In the genomic region with DNA sequence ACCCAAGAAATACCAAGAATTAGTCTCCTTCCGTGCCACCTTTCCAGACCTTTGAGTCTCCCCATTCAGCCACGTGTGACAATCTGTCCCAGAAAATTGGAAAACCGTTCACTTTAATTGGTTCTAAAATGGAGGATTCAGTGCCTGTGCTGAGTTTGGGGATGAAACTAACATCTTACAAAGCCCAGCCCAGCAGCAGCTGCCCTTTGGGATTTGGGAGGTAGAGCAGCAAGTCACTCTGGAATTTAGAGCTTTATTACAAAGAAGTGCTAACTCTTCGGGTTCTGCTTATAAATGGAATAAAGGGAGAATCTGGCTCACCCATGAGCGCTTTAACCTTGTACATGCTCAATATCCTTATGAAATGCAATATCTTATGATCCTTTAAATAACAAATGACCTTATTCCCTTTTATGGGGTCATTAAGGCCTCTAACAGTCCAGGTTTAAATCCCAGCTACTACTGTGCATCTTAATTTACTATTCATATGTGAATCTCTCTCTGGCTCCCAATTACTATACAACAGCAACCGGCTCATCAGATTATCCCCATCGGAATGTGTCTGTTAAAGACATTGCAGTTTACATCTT, we compare ENCODE assay signal across 23 cellular contexts.
"Had no signal": no experiment of that assay in that cellular context is flagged by ENCODE, and none has a peak within 500 bp of the region (broad histone marks: within the 10 kb centered on the region; RNA-seq: fewer than 3 reads in every experiment).

No MANE protein-coding gene starts in this region.

- H3K36me3 ChIP-seq: esophagus muscularis mucosa, esophagus squamous epithelium, gastrocnemius medialis, gastroesophageal sphincter, heart left ventricle, heart right ventricle had no signal

- H3K9me3 ChIP-seq: esophagus muscularis mucosa, esophagus squamous epithelium, gastrocnemius medialis, gastroesophageal sphincter, heart left ventricle had no signal

- H3K4me3 ChIP-seq: coronary artery, dorsolateral prefrontal cortex, esophagus muscularis mucosa, esophagus squamous epithelium, gastrocnemius medialis, gastroesophageal sphincter, heart left ventricle, heart right ventricle had no signal

- H3K4me3 Mint-ChIP-seq: dendritic cell treated with granulocyte-macrophage colony-stimulating factor and Interleukin-4, amounts not matched to agents 40 ng/mL and 50 ng/mL, for 4 days; effector memory CD8-positive, alpha-beta T cell; endodermal cell had no signal

- H3K27ac Mint-ChIP-seq: dendritic cell treated with granulocyte-macrophage colony-stimulating factor and Interleukin-4, amounts not matched to agents 40 ng/mL and 50 ng/mL, for 4 days; effector memory CD8-positive, alpha-beta T cell; endodermal cell had no signal

- H3K27me3 Mint-ChIP-seq: dendritic cell treated with granulocyte-macrophage colony-stimulating factor and Interleukin-4, amounts not matched to agents 40 ng/mL and 50 ng/mL, for 4 days had no signal

- H3K9me3 Mint-ChIP-seq: dendritic cell treated with granulocyte-macrophage colony-stimulating factor and Interleukin-4, amounts not matched to agents 40 ng/mL and 50 ng/mL, for 4 days; effector memory CD8-positive, alpha-beta T cell; endodermal cell had no signal

- H3K4me1 ChIP-seq: esophagus muscularis mucosa, esophagus squamous epithelium, foreskin keratinocyte, gastrocnemius medialis, gastroesophageal sphincter, heart left ventricle, heart right ventricle had no signal

- DNase-seq: cortex of kidney; dermis blood vessel endothelial cell; dorsolateral prefrontal cortex; effector CD4-positive, alpha-beta T cell; effector CD8-positive, alpha-beta T cell; effector memory CD4-positive, alpha-beta T cell; effector memory CD8-positive, alpha-beta T cell; endodermal cell; erythroblast; esophagus squamous epithelium; foreskin fibroblast; foreskin keratinocyte; foreskin melanocyte; gastrocnemius medialis; glutamatergic neuron; head of caudate nucleus; heart left ventricle; heart right ventricle had no signal

- H3K27ac ChIP-seq: coronary artery, dorsolateral prefrontal cortex, epithelial cell of prostate, esophagus muscularis mucosa, esophagus squamous epithelium, foreskin keratinocyte, gastrocnemius medialis, gastroesophageal sphincter, heart left ventricle, heart right ventricle had no signal

- H3K27me3 ChIP-seq: esophagus muscularis mucosa, esophagus squamous epithelium, foreskin keratinocyte, gastrocnemius medialis, gastroesophageal sphincter, heart left ventricle, heart right ventricle had no signal
